28 cellular contexts compared by ENCODE assay signal in the genomic region with DNA sequence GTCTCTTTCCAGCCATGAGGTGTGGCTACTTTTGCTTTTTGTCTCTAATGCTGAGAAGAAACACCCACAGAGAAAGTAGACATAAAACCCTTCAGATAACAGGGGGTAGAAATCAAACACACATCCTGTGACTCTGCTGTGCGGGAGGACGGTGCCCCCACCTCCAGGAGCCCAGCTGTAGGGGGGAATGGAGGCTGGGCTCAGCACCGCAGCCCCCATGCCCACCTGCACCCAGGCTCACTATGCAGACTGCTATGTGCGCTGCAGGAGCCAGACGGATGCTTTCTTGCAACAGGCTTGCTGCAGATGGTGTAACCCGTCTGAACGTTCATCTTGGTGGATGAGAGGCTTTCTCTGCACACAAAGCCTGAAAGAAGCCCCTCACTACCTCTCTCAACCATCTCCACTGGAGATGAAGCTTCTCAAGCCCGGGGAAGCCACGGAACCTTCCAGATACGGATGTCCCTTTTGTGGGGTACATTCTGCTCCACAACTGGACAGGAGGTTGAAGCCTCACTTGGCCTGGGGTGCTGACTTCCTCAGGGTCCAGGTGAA.
"Had no signal": no experiment of that assay in that cellular context is flagged by ENCODE, and none has a peak within 500 bp of the region (broad histone marks: within the 10 kb centered on the region; RNA-seq: fewer than 3 reads in every experiment).

No MANE protein-coding gene starts in this region.

- H3K27me3 ChIP-seq: brain microvascular endothelial cell, neural progenitor cell, right lobe of liver, thyroid gland had no signal

- H3K4me3 Mint-ChIP-seq: activated CD4-positive, alpha-beta T cell treated with anti-CD3 and anti-CD28 coated beads, Interleukin-2, amount 10 ng/mL, durations not matched to agents 7 days and 5 days; activated CD8-positive, alpha-beta T cell treated with anti-CD3 and anti-CD28 coated beads, Interleukin-2, amount 10 ng/mL, durations not matched to agents 7 days and 5 days; activated naive CD4-positive, alpha-beta T cell treated with anti-CD3 and anti-CD28 coated beads for 36 hours; natural killer cell; neural progenitor cell; stimulated activated naive CD8-positive, alpha-beta T cell treated with anti-CD3 and anti-CD28 coated beads, Interleukin-15, Interleukin-2, amounts not matched to agents 100 ng/mL and 50 ng/mL, for 24 hours; T-helper 1 cell treated with Interleukin-12 subunit alpha and Interleukin-12 subunit beta and Interleukin-4 antibody, amounts not matched to agents 30 μg/mL and 1 μg/mL, for 36 hours; WTC11 had no signal

- DNase-seq: activated CD4-positive, alpha-beta T cell treated with anti-CD3 and anti-CD28 coated beads for 1 hour; activated CD4-positive, alpha-beta T cell treated with anti-CD3 and anti-CD28 coated beads, Interleukin-2, amount 10 ng/mL, durations not matched to agents 7 days and 5 days; activated CD8-positive, alpha-beta T cell treated with anti-CD3 and anti-CD28 coated beads, Interleukin-2, amount 10 ng/mL, durations not matched to agents 7 days and 5 days; activated effector memory CD4-positive, alpha-beta T cell treated with anti-CD3 and anti-CD28 coated beads, Interleukin-2, amount 50 U/mL, for 16 hours; activated naive CD4-positive, alpha-beta T cell treated with anti-CD3 and anti-CD28 coated beads for 36 hours; amniotic stem cell; brain microvascular endothelial cell; caudate nucleus; esophagus squamous epithelium; foreskin melanocyte; heart right ventricle; mesendoderm; natural killer cell; right lobe of liver; stimulated activated CD4-positive, alpha-beta T cell treated with anti-CD3 and anti-CD28 coated beads, Interleukin-2, amount 100 ng/mL, for 48 hours; substantia nigra; SW 1271; T-helper 9 cell; thyroid gland had no signal

- H3K4me1 Mint-ChIP-seq: natural killer cell had no signal

- H2AFZ ChIP-seq: neural progenitor cell had no signal

- H3K36me3 ChIP-seq: brain microvascular endothelial cell, esophagus squamous epithelium, heart right ventricle, neural progenitor cell, right lobe of liver, thyroid gland had no signal

- H3K9ac ChIP-seq: neural progenitor cell had no signal

- ATAC-seq: activated CD8-positive, alpha-beta T cell treated with anti-CD3 and anti-CD28 coated beads, Interleukin-2, amount 10 ng/mL, durations not matched to agents 7 days and 5 days; heart right ventricle; left lobe of liver; natural killer cell; right lobe of liver; WTC11 had no signal

- H3K9me3 Mint-ChIP-seq: activated CD4-positive, alpha-beta T cell treated with anti-CD3 and anti-CD28 coated beads, Interleukin-2, amount 10 ng/mL, durations not matched to agents 7 days and 5 days; activated naive CD4-positive, alpha-beta T cell treated with anti-CD3 and anti-CD28 coated beads for 36 hours; natural killer cell; neural progenitor cell; stimulated activated naive CD8-positive, alpha-beta T cell treated with anti-CD3 and anti-CD28 coated beads, Interleukin-15, Interleukin-2, amounts not matched to agents 100 ng/mL and 50 ng/mL, for 24 hours; T-helper 1 cell treated with Interleukin-12 subunit alpha and Interleukin-12 subunit beta and Interleukin-4 antibody, amounts not matched to agents 30 μg/mL and 1 μg/mL, for 36 hours had no signal

- FAIRE-seq: astrocyte had no signal

- H3K9me3 ChIP-seq: esophagus squamous epithelium, heart right ventricle, right lobe of liver, thyroid gland had no signal

- H3K27ac ChIP-seq: brain microvascular endothelial cell, epithelial cell of prostate, esophagus squamous epithelium, heart right ventricle, neural progenitor cell, right lobe of liver, thyroid gland had no signal

- H3K4me3 ChIP-seq: esophagus squamous epithelium, heart right ventricle, lung, neural progenitor cell, right lobe of liver, thyroid gland had no signal

- H3K27ac Mint-ChIP-seq: activated CD4-positive, alpha-beta T cell treated with anti-CD3 and anti-CD28 coated beads, Interleukin-2, amount 10 ng/mL, durations not matched to agents 7 days and 5 days; activated CD8-positive, alpha-beta T cell treated with anti-CD3 and anti-CD28 coated beads, Interleukin-2, amount 10 ng/mL, durations not matched to agents 7 days and 5 days; activated naive CD4-positive, alpha-beta T cell treated with anti-CD3 and anti-CD28 coated beads for 36 hours; natural killer cell; progenitor cell of endocrine pancreas; stimulated activated naive CD8-positive, alpha-beta T cell treated with anti-CD3 and anti-CD28 coated beads, Interleukin-15, Interleukin-2, amounts not matched to agents 100 ng/mL and 50 ng/mL, for 24 hours; T-helper 1 cell treated with Interleukin-12 subunit alpha and Interleukin-12 subunit beta and Interleukin-4 antibody, amounts not matched to agents 30 μg/mL and 1 μg/mL, for 36 hours; WTC11 had no signal

- H3K4me2 ChIP-seq: neural progenitor cell had no signal

- H3K4me1 ChIP-seq: neural progenitor cell, right lobe of liver had no signal
